Comparison of ENCODE assay signal across 31 cellular contexts in genomic region chr1:92087542-92087941, GRCh38. TPM values are rescaled to one million over a fixed set of nuclear protein-coding genes. Genes with fewer than 3 reads are reported as not detected.
DNase-seq lines count a peak whose midpoint lies in the region; ATAC-seq and TF ChIP-seq lines count a peak whose summit lies in the region.
"Had no signal": no experiment of that assay in that cellular context is flagged by ENCODE, and none has a peak within 500 bp of the region (broad histone marks: within the 10 kb centered on the region; RNA-seq: fewer than 3 reads in every experiment).

No MANE protein-coding gene starts in this region.

- no peak overlapping the region for H3K4me3 ChIP-seq in HAP-1
- no peak overlapping the region for H3K4me3 ChIP-seq in brain microvascular endothelial cell (ENCODE audit: low read depth, low read length)
- H3K4me3 ChIP-seq: cardiac muscle cell, gastrocnemius medialis, spleen, upper lobe of left lung had no signal

- DNase-seq in COR-L47 (lab: John Stamatoyannopoulos, UW) (peak; percentile 45), HAP-1 (ENCODE audit: low spot score in 2 of 2) (peak; percentile 35 to 57), NCI-H345 (lab: John Stamatoyannopoulos, UW) (peak; percentile 52), brain microvascular endothelial cell (peak; percentile 30), NCI-H1417 treated with DMSO at 0.1 percent for 48 hours (lab: John Stamatoyannopoulos, UW) (no peak), mucosa of gallbladder (ENCODE audit: low spot score) (no peak)
- DNase-seq: activated CD4-positive, alpha-beta memory T cell treated with anti-CD3 and anti-CD28 coated beads, Interleukin-2, amount 10 ng/mL, durations not matched to agents 7 days and 5 days; activated CD4-positive, alpha-beta T cell treated with anti-CD3 and anti-CD28 coated beads for 1 hour; activated CD8-positive, alpha-beta memory T cell treated with anti-CD3 and anti-CD28 coated beads, Interleukin-2, amount 50 U/mL, for 48 hours; activated naive CD4-positive, alpha-beta T cell treated with anti-CD3 and anti-CD28 coated beads, Interleukin-2, amount 50 U/mL, for 16 hours; cortex of kidney; EL; gastrocnemius medialis; HCEC 1CT; hippocampal formation; left colon; mammary epithelial cell; NCI-H187 treated with DMSO at 0.1 percent for 48 hours; NCI-H510A treated with DMSO at 0.1 percent for 48 hours; RPMI8226; spleen; upper lobe of left lung had no signal

- no peaks in the 10 kb centered on the region for H3K36me3 ChIP-seq in HAP-1 (replicated peaks)
- H3K36me3 ChIP-seq in brain microvascular endothelial cell (replicated peaks) = no peaks in the 10 kb centered on the region
- H3K36me3 ChIP-seq: cardiac muscle cell, upper lobe of left lung had no signal

- no peaks in the 10 kb centered on the region for H3K27me3 ChIP-seq in HAP-1 (ENCODE audit: low read depth)
- H3K27me3 ChIP-seq in brain microvascular endothelial cell (replicated peaks) = no peaks in the 10 kb centered on the region
- H3K27me3 ChIP-seq: cardiac muscle cell, gastrocnemius medialis, spleen, upper lobe of left lung had no signal

- in situ Hi-C loops in HAP-1 (cut with MboI; ENCODE audit: low sequenced_read_pairs) (no loop called here), brain microvascular endothelial cell (cut with HindIII; ENCODE audit: low pct_ligation_motif_present, low sequenced_read_pairs) (no loop called here)

- ATAC-seq in HG02885 (IDR thresholded peaks at IDR 0.05; ENCODE audit: poor library complexity, unreplicated experiment) = no peak
- ATAC-seq: activated T-helper 17 cell treated with anti-CD3 and anti-CD28 coated beads, Interleukin-2, amount 50 U/mL, for 72 hours; gastrocnemius medialis; left colon had no signal

- H3K27ac ChIP-seq in brain microvascular endothelial cell = no peak overlapping the region
- H3K27ac ChIP-seq: C4-2B, cardiac muscle cell, gastrocnemius medialis, parathyroid adenoma, spleen, upper lobe of left lung had no signal

- H3K4me1 ChIP-seq in HAP-1 = peaks cover 7% of the 10 kb centered on the region
- H3K4me1 ChIP-seq: gastrocnemius medialis, parathyroid adenoma, spleen, upper lobe of left lung had no signal

- no peaks in the 10 kb centered on the region for H3K9me3 ChIP-seq in HAP-1

- no peak for TF ChIP-seq CTCF in brain microvascular endothelial cell (IDR thresholded peaks at IDR 0.05; ENCODE audit: low read depth, low read length, missing control alignments)

RNA-seq across cellular contexts. Expression of gene BTBD8, which starts 7.4 kb away (rescaled TPM):
- total RNA-seq in mucosa of gallbladder = 8.5 TPM

RNA-seq across cellular contexts. Expression of gene SETSIP, which starts 12.3 kb away (rescaled TPM):
- total RNA-seq in mucosa of gallbladder = not detected
- total RNA-seq: activated CD4-positive, alpha-beta memory T cell treated with anti-CD3 and anti-CD28 coated beads, Interleukin-2, amount 10 ng/mL, durations not matched to agents 7 days and 5 days; activated T-helper 17 cell treated with anti-CD3 and anti-CD28 coated beads, Interleukin-2, amount 50 U/mL, for 72 hours; cardiac muscle cell; gastrocnemius medialis; left colon; mammary epithelial cell; neural crest cell; SK-MEL-5; spleen; subcutaneous adipose tissue; T-helper 1 cell treated with Interleukin-12 subunit alpha and Interleukin-12 subunit beta and Interleukin-4 antibody, amounts not matched to agents 30 ng/mL and 1 ng/mL, for 36 hours; upper lobe of left lung had no signal

RNA-seq across cellular contexts. Expression of gene EPHX4, which starts 57.8 kb away (rescaled TPM):
- total RNA-seq in mucosa of gallbladder = 0.14 TPM
- total RNA-seq: activated T-helper 17 cell treated with anti-CD3 and anti-CD28 coated beads, Interleukin-2, amount 50 U/mL, for 72 hours; gastrocnemius medialis had no signal

Comparison
In these comparisons a context has a peak if more than half of its experiments do, and no peak if none do; other contexts are left out.
1. DNase-seq: peak in COR-L47 (single experiment), HAP-1 (2 of 2), NCI-H345 (single experiment) and brain microvascular endothelial cell (single experiment); none in NCI-H1417 treated with DMSO at 0.1 percent for 48 hours (single experiment) and mucosa of gallbladder (single experiment).